15 cellular contexts compared by ENCODE assay signal in the genomic region with DNA sequence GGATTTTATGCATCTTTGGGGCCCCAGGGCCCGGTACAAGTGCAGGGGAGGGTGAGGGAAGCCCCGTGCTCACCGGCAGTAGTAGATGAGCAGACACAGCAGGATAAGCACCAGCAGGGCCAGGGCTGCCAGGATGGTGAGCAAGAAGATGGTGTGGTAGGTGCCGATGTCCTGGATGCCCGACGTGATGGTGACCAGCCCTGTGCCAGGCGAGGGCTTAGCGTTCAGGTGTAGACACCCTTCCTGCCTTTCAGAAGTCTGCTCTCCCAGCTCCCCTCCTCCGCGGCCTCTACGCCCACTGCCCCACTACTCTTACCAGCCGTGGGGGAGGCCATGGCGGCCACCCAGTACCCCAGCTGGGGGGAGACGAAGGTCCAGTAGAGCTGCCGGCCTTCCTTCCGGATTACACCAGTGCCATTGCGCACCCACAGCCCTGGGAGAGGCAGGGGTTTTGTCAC. TPM values are rescaled to one million over a fixed set of nuclear protein-coding genes. Genes with fewer than 3 reads are reported as not detected.
DNase-seq lines count a peak whose midpoint lies in the region; ATAC-seq and TF ChIP-seq lines count a peak whose summit lies in the region.
"Had no signal": no experiment of that assay in that cellular context is flagged by ENCODE, and none has a peak within 500 bp of the region (broad histone marks: within the 10 kb centered on the region; RNA-seq: fewer than 3 reads in every experiment).

No MANE protein-coding gene starts in this region.

- no peak for DNase-seq in CD4-positive, CD25-positive, alpha-beta regulatory T cell
- peak; percentile 43 for DNase-seq in GM10266 (ENCODE audit: extremely low spot score)
- no peak for DNase-seq in mesothelial cell of epicardium (ENCODE audit: low spot score in 2 of 2, unreplicated experiment in 2 of 2)
- DNase-seq in osteocyte (ENCODE audit: extremely low spot score, unreplicated experiment): no peak
- DNase-seq in OCI-M2 (lab: John Stamatoyannopoulos, UW; ENCODE audit: unreplicated experiment): no peak
- DNase-seq: NCI-H1048, NCI-H1436 treated with DMSO at 0.1 percent for 48 hours, NCI-H2081, NCI-H524 had no signal

- H3K4me3 ChIP-seq in CD4-positive, CD25-positive, alpha-beta regulatory T cell (ENCODE audit: low read depth, low read length): no peak overlapping the region
- H3K4me3 ChIP-seq: SK-N-MC had no signal

- no peaks in the 10 kb centered on the region for H3K27me3 ChIP-seq in CD4-positive, CD25-positive, alpha-beta regulatory T cell (ENCODE audit: control insufficient read depth, insufficient read depth, low read length)

- peaks cover 21% of the 10 kb centered on the region for H3K27me3 Mint-ChIP-seq in CD4-positive, CD25-positive, alpha-beta regulatory T cell
- no peaks in the 10 kb centered on the region for H3K27me3 Mint-ChIP-seq in activated T-helper 17 cell treated with anti-CD3 and anti-CD28 coated beads, Interleukin-2, amount 50 U/mL, for 72 hours
- H3K27me3 Mint-ChIP-seq in mesothelial cell of epicardium (ENCODE audit: low read depth) (no peaks in the 10 kb centered on the region), osteocyte (ENCODE audit: unreplicated experiment) (no peaks in the 10 kb centered on the region)

- TF ChIP-seq CTCF in GM10266 (IDR thresholded peaks at IDR 0.05; ENCODE audit: control insufficient read depth, insufficient read depth, low read depth, missing control alignments) (no peak), mesothelial cell of epicardium (IDR thresholded peaks at IDR 0.05; ENCODE audit: unreplicated experiment) (no peak), osteocyte (IDR thresholded peaks at IDR 0.05) (no peak)

- no peaks in the 10 kb centered on the region for H3K36me3 ChIP-seq in CD4-positive, CD25-positive, alpha-beta regulatory T cell (ENCODE audit: control insufficient read depth, insufficient read depth, low read length)

- peak overlapping the region in 3 of 4 donors; percentile 60 to 73 (median 70) for H3K4me3 Mint-ChIP-seq in CD4-positive, CD25-positive, alpha-beta regulatory T cell
- peak overlapping the region; percentile 6 for H3K4me3 Mint-ChIP-seq in activated T-helper 17 cell treated with anti-CD3 and anti-CD28 coated beads, Interleukin-2, amount 50 U/mL, for 72 hours
- H3K4me3 Mint-ChIP-seq in mesothelial cell of epicardium (peak overlapping the region; percentile 17), osteocyte (ENCODE audit: unreplicated experiment) (no peak overlapping the region)

- no peak overlapping the region for H3K27ac ChIP-seq in CD4-positive, CD25-positive, alpha-beta regulatory T cell (ENCODE audit: insufficient read depth, low read length, poor library complexity, severe bottlenecking)
- H3K27ac ChIP-seq: C4-2B, KMS-11, SK-N-MC had no signal

- H3K9me3 Mint-ChIP-seq in CD4-positive, CD25-positive, alpha-beta regulatory T cell: peaks cover 0 to 2% (median 0%) of the 10 kb centered on the region in 7 donors
- no peaks in the 10 kb centered on the region for H3K9me3 Mint-ChIP-seq in activated T-helper 17 cell treated with anti-CD3 and anti-CD28 coated beads, Interleukin-2, amount 50 U/mL, for 72 hours
- H3K9me3 Mint-ChIP-seq in mesothelial cell of epicardium: no peaks in the 10 kb centered on the region
- no peaks in the 10 kb centered on the region for H3K9me3 Mint-ChIP-seq in osteocyte (ENCODE audit: unreplicated experiment)

- H3K9me3 ChIP-seq in CD4-positive, CD25-positive, alpha-beta regulatory T cell (ENCODE audit: control insufficient read depth in 2 of 2, low read length in 2 of 2): no peaks in the 10 kb centered on the region

- no peak overlapping the region for H3K27ac Mint-ChIP-seq in CD4-positive, CD25-positive, alpha-beta regulatory T cell
- H3K27ac Mint-ChIP-seq in activated T-helper 17 cell treated with anti-CD3 and anti-CD28 coated beads, Interleukin-2, amount 50 U/mL, for 72 hours: no peak overlapping the region
- H3K27ac Mint-ChIP-seq in mesothelial cell of epicardium (no peak overlapping the region), osteocyte (ENCODE audit: unreplicated experiment) (no peak overlapping the region)

- peaks cover 0 to 20% (median 1%) of the 10 kb centered on the region in 4 donors for H3K4me1 Mint-ChIP-seq in CD4-positive, CD25-positive, alpha-beta regulatory T cell
- peaks cover 6% of the 10 kb centered on the region for H3K4me1 Mint-ChIP-seq in activated T-helper 17 cell treated with anti-CD3 and anti-CD28 coated beads, Interleukin-2, amount 50 U/mL, for 72 hours
- H3K4me1 Mint-ChIP-seq in mesothelial cell of epicardium (peaks cover 19% of the 10 kb centered on the region), osteocyte (ENCODE audit: unreplicated experiment) (peaks cover 4% of the 10 kb centered on the region)

- no peak for ATAC-seq in CD4-positive, CD25-positive, alpha-beta regulatory T cell (ENCODE audit: low read depth in 2 of 2)
- no peak for ATAC-seq in activated T-helper 17 cell treated with anti-CD3 and anti-CD28 coated beads, Interleukin-2, amount 50 U/mL, for 72 hours (replicated peaks)
- no peak for ATAC-seq in GM19463 (IDR thresholded peaks at IDR 0.05; ENCODE audit: unreplicated experiment)
- ATAC-seq: Panc1 had no signal

- no peaks in the 10 kb centered on the region for H3K36me3 Mint-ChIP-seq in CD4-positive, CD25-positive, alpha-beta regulatory T cell
- peaks cover 8% of the 10 kb centered on the region for H3K36me3 Mint-ChIP-seq in activated T-helper 17 cell treated with anti-CD3 and anti-CD28 coated beads, Interleukin-2, amount 50 U/mL, for 72 hours (ENCODE audit: low read depth)
- H3K36me3 Mint-ChIP-seq in mesothelial cell of epicardium (peaks cover 8% of the 10 kb centered on the region), osteocyte (ENCODE audit: unreplicated experiment) (peaks cover 12% of the 10 kb centered on the region)

- peaks cover 7% of the 10 kb centered on the region for H3K4me1 ChIP-seq in CD4-positive, CD25-positive, alpha-beta regulatory T cell (ENCODE audit: control insufficient read depth, insufficient read depth, low read length, poor library complexity, severe bottlenecking)

RNA-seq across cellular contexts. Expression of a gene that starts 8.0 kb away (rescaled TPM):
- total RNA-seq in CD4-positive, CD25-positive, alpha-beta regulatory T cell: 0.25 TPM
- under 1 TPM in 2 of 4 donors, not detected in 2; 0.07 to 0.09 TPM for polyA plus RNA-seq in CD4-positive, CD25-positive, alpha-beta regulatory T cell
- under 1 TPM; 0.17 to 0.32 TPM for total RNA-seq in activated T-helper 17 cell treated with anti-CD3 and anti-CD28 coated beads, Interleukin-2, amount 50 U/mL, for 72 hours
- total RNA-seq in mesothelial cell of epicardium (58.0 to 64.7 TPM (median 60.7 TPM) in 3 replicates), osteocyte (26.1 and 26.9 TPM in 2 replicates)

RNA-seq across cellular contexts. Expression of a gene that starts 10.6 kb away (rescaled TPM):
- total RNA-seq in CD4-positive, CD25-positive, alpha-beta regulatory T cell: 24.3 TPM
- 10 to 100 TPM; 29.1 to 39.4 (median 33.7) TPM for polyA plus RNA-seq in CD4-positive, CD25-positive, alpha-beta regulatory T cell
- 10 to 100 TPM; 48.5 to 54.5 TPM for total RNA-seq in activated T-helper 17 cell treated with anti-CD3 and anti-CD28 coated beads, Interleukin-2, amount 50 U/mL, for 72 hours
- total RNA-seq in mesothelial cell of epicardium (128 to 144 TPM (median 137 TPM) in 3 replicates), osteocyte (574 and 620 TPM in 2 replicates)

RNA-seq across cellular contexts. Expression of a gene that starts 31.0 kb away (rescaled TPM):
- 64.7 TPM for total RNA-seq in CD4-positive, CD25-positive, alpha-beta regulatory T cell
- polyA plus RNA-seq in CD4-positive, CD25-positive, alpha-beta regulatory T cell: 100 to 1,000 TPM in 1 of 4 donors, 10 to 100 TPM in 3; 93.8 to 112 (median 98.4) TPM
- 100 to 1,000 TPM in 1 of 2 donors, 10 to 100 TPM in 1; 60.3 to 114 TPM for total RNA-seq in activated T-helper 17 cell treated with anti-CD3 and anti-CD28 coated beads, Interleukin-2, amount 50 U/mL, for 72 hours
- total RNA-seq in mesothelial cell of epicardium (106 to 113 TPM (median 112 TPM) in 3 replicates), osteocyte (109 and 122 TPM in 2 replicates)

RNA-seq across cellular contexts. Expression of a gene that starts 33.8 kb away (rescaled TPM):
- total RNA-seq in CD4-positive, CD25-positive, alpha-beta regulatory T cell: 19.5 TPM
- not detected for polyA plus RNA-seq in CD4-positive, CD25-positive, alpha-beta regulatory T cell
- 1 to 10 TPM; 2.2 to 3.7 TPM for total RNA-seq in activated T-helper 17 cell treated with anti-CD3 and anti-CD28 coated beads, Interleukin-2, amount 50 U/mL, for 72 hours
- 12.2 to 15.9 TPM (median 13.6 TPM) in 3 replicates for total RNA-seq in mesothelial cell of epicardium
- total RNA-seq in osteocyte: 0.81 and 0.86 TPM in 2 replicates

RNA-seq across cellular contexts. Expression of a gene that starts 47.3 kb away (rescaled TPM):
- 0.27 TPM for total RNA-seq in CD4-positive, CD25-positive, alpha-beta regulatory T cell
- under 1 TPM in 1 of 4 donors, not detected in 3; 0.96 TPM for polyA plus RNA-seq in CD4-positive, CD25-positive, alpha-beta regulatory T cell
- under 1 TPM; 0.41 to 0.53 TPM for total RNA-seq in activated T-helper 17 cell treated with anti-CD3 and anti-CD28 coated beads, Interleukin-2, amount 50 U/mL, for 72 hours
- total RNA-seq in mesothelial cell of epicardium (0.34 to 0.60 TPM (median 0.53 TPM) in 3 replicates), osteocyte (0.38 and 0.60 TPM in 2 replicates)

Comparison
In these comparisons a context has a peak if more than half of its experiments do, and no peak if none do; other contexts are left out.
1. RNA of a gene that starts 8.0 kb away (total RNA-seq): 58.0 to 64.7 TPM in mesothelial cell of epicardium and 26.1 to 26.9 TPM in osteocyte; 0.17 to 0.32 TPM in activated T-helper 17 cell treated with anti-CD3 and anti-CD28 coated beads, Interleukin-2, amount 50 U/mL, for 72 hours and 0.25 TPM in CD4-positive, CD25-positive, alpha-beta regulatory T cell (single experiment); every median in the first group is over 10 times any median in the second.